ENCODE assay signal across 19 cellular contexts in genomic region chr2:97724946-97725688, GRCh38. TPM values are rescaled to one million over a fixed set of nuclear protein-coding genes. Genes with fewer than 3 reads are reported as not detected.
DNase-seq lines count a peak whose midpoint lies in the region; ATAC-seq and TF ChIP-seq lines count a peak whose summit lies in the region.
"Had no signal": no experiment of that assay in that cellular context is flagged by ENCODE, and none has a peak within 500 bp of the region (broad histone marks: within the 10 kb centered on the region; RNA-seq: fewer than 3 reads in every experiment).

No MANE protein-coding gene starts in this region.

- peaks cover 98% of the 10 kb centered on the region for H3K36me3 Mint-ChIP-seq in activated T-helper 17 cell treated with anti-CD3 and anti-CD28 coated beads, Interleukin-2, amount 50 U/mL, for 72 hours (ENCODE audit: low read depth)
- H3K36me3 Mint-ChIP-seq in immature natural killer cell = peaks cover 45 to 66% (median 58%) of the 10 kb centered on the region in 3 donors
- peaks cover 100% of the 10 kb centered on the region for H3K36me3 Mint-ChIP-seq in stimulated activated effector memory CD8-positive, alpha-beta T cell treated with anti-CD3 and anti-CD28 coated beads, Interleukin-12 subunit alpha, Interleukin-12 subunit beta, amount 100 ng/mL, for 72 hours

- in situ Hi-C loops in GM13976 (cut with MboI; ENCODE audit: low sequenced_read_pairs, unreplicated experiment) = no loop called here

- peak; percentile 13 for DNase-seq in left cardiac atrium
- DNase-seq in Right ventricle myocardium inferior (ENCODE audit: missing footprints) = no peak
- DNase-seq in immature natural killer cell = no peak
- DNase-seq in stimulated activated effector memory CD8-positive, alpha-beta T cell treated with anti-CD3 and anti-CD28 coated beads, Interleukin-12 subunit alpha, Interleukin-12 subunit beta, amount 100 ng/mL, for 72 hours (ENCODE audit: low spot score in 2 of 2) = no peak
- no peak for DNase-seq in LoVo (ENCODE audit: low spot score)
- no peak for DNase-seq in GM20000 (ENCODE audit: low spot score)
- DNase-seq in GM13976 (ENCODE audit: low spot score) = no peak
- DNase-seq: activated naive CD4-positive, alpha-beta T cell; body of pancreas; dermis blood vessel endothelial cell; KBM-7; NCI-H1048; NCI-H524 treated with DMSO at 0.1 percent for 48 hours; SHP77 treated with DMSO at 0.1 percent for 48 hours; stimulated activated CD4-positive, alpha-beta T cell treated with anti-CD3 and anti-CD28 coated beads, Interleukin-2, amount 100 ng/mL, for 48 hours had no signal

- TF ChIP-seq CTCF in GM20000 (IDR thresholded peaks at IDR 0.05; ENCODE audit: extremely low read depth, missing control alignments) (no peak), GM13976 (IDR thresholded peaks at IDR 0.05; ENCODE audit: borderline replicate concordance, control extremely low read depth, extremely low read depth, insufficient read depth, missing control alignments) (no peak)

- peak overlapping the region; percentile 40 for H3K27ac Mint-ChIP-seq in activated T-helper 17 cell treated with anti-CD3 and anti-CD28 coated beads, Interleukin-2, amount 50 U/mL, for 72 hours
- peak overlapping the region; percentile 78 to 92 (median 90) for H3K27ac Mint-ChIP-seq in immature natural killer cell
- H3K27ac Mint-ChIP-seq in stimulated activated effector memory CD8-positive, alpha-beta T cell treated with anti-CD3 and anti-CD28 coated beads, Interleukin-12 subunit alpha, Interleukin-12 subunit beta, amount 100 ng/mL, for 72 hours = peak overlapping the region; percentile 55

- H3K4me1 Mint-ChIP-seq in activated T-helper 17 cell treated with anti-CD3 and anti-CD28 coated beads, Interleukin-2, amount 50 U/mL, for 72 hours = peaks cover 44% of the 10 kb centered on the region
- H3K4me1 Mint-ChIP-seq in immature natural killer cell = peaks cover 93 to 96% of the 10 kb centered on the region in 2 donors
- peaks cover 75% of the 10 kb centered on the region for H3K4me1 Mint-ChIP-seq in stimulated activated effector memory CD8-positive, alpha-beta T cell treated with anti-CD3 and anti-CD28 coated beads, Interleukin-12 subunit alpha, Interleukin-12 subunit beta, amount 100 ng/mL, for 72 hours

- no peak overlapping the region for H3K4me3 Mint-ChIP-seq in activated T-helper 17 cell treated with anti-CD3 and anti-CD28 coated beads, Interleukin-2, amount 50 U/mL, for 72 hours
- H3K4me3 Mint-ChIP-seq in immature natural killer cell = peak overlapping the region; percentile 19 to 65 (median 51)
- H3K4me3 Mint-ChIP-seq in stimulated activated effector memory CD8-positive, alpha-beta T cell treated with anti-CD3 and anti-CD28 coated beads, Interleukin-12 subunit alpha, Interleukin-12 subunit beta, amount 100 ng/mL, for 72 hours = no peak overlapping the region

- H3K9me3 Mint-ChIP-seq in activated T-helper 17 cell treated with anti-CD3 and anti-CD28 coated beads, Interleukin-2, amount 50 U/mL, for 72 hours = no peaks in the 10 kb centered on the region
- H3K9me3 Mint-ChIP-seq in immature natural killer cell = no peaks in the 10 kb centered on the region
- no peaks in the 10 kb centered on the region for H3K9me3 Mint-ChIP-seq in stimulated activated effector memory CD8-positive, alpha-beta T cell treated with anti-CD3 and anti-CD28 coated beads, Interleukin-12 subunit alpha, Interleukin-12 subunit beta, amount 100 ng/mL, for 72 hours

- intact Hi-C loops in left cardiac atrium (cut with DNase I) = no loop called here
- intact Hi-C loops in Right ventricle myocardium inferior (cut with DNase I) = no loop called here

- H3K27me3 Mint-ChIP-seq in activated T-helper 17 cell treated with anti-CD3 and anti-CD28 coated beads, Interleukin-2, amount 50 U/mL, for 72 hours = no peaks in the 10 kb centered on the region
- peaks cover 4 to 16% (median 13%) of the 10 kb centered on the region in 3 donors for H3K27me3 Mint-ChIP-seq in immature natural killer cell (ENCODE audit: low read depth in 3 of 3)

- no peak for ATAC-seq in left cardiac atrium
- no peak for ATAC-seq in Right ventricle myocardium inferior
- no peak for ATAC-seq in activated T-helper 17 cell treated with anti-CD3 and anti-CD28 coated beads, Interleukin-2, amount 50 U/mL, for 72 hours (replicated peaks)
- ATAC-seq in stimulated activated effector memory CD8-positive, alpha-beta T cell treated with anti-CD3 and anti-CD28 coated beads, Interleukin-12 subunit alpha, Interleukin-12 subunit beta, amount 100 ng/mL, for 72 hours = no peak
- ATAC-seq: body of pancreas, gastroesophageal sphincter, HCT116 had no signal

RNA-seq across cellular contexts. Expression of gene ZAP70, which starts 11.7 kb away (rescaled TPM):
- total RNA-seq in left cardiac atrium = 1 to 10 TPM; 1.6 to 2.6 TPM
- total RNA-seq in Right ventricle myocardium inferior = 1.6 TPM
- total RNA-seq in activated T-helper 17 cell treated with anti-CD3 and anti-CD28 coated beads, Interleukin-2, amount 50 U/mL, for 72 hours = 100 to 1,000 TPM; 176 to 233 TPM
- polyA plus RNA-seq in immature natural killer cell = 100 to 1,000 TPM; 219 to 329 (median 246) TPM
- total RNA-seq: dermis blood vessel endothelial cell, G401 had no signal

RNA-seq across cellular contexts. Expression of gene C2orf92, which starts 55.6 kb away (rescaled TPM):
- total RNA-seq in left cardiac atrium (1 to 10 TPM; 2.7 to 3.9 TPM), Right ventricle myocardium inferior (1.1 TPM)
- 10 to 100 TPM; 12.0 to 51.2 TPM for total RNA-seq in activated T-helper 17 cell treated with anti-CD3 and anti-CD28 coated beads, Interleukin-2, amount 50 U/mL, for 72 hours
- polyA plus RNA-seq in immature natural killer cell = under 1 TPM in 1 of 3 donors, not detected in 2; 0.37 TPM

Comparison
In these comparisons a context has a peak if more than half of its experiments do, and no peak if none do; other contexts are left out.
1. H3K4me3 Mint-ChIP-seq: peak in immature natural killer cell (5 of 5); none in activated T-helper 17 cell treated with anti-CD3 and anti-CD28 coated beads, Interleukin-2, amount 50 U/mL, for 72 hours (single experiment) and stimulated activated effector memory CD8-positive, alpha-beta T cell treated with anti-CD3 and anti-CD28 coated beads, Interleukin-12 subunit alpha, Interleukin-12 subunit beta, amount 100 ng/mL, for 72 hours (single experiment).
2. RNA of gene ZAP70, which starts 11.7 kb away (total RNA-seq): 176 to 233 TPM in activated T-helper 17 cell treated with anti-CD3 and anti-CD28 coated beads, Interleukin-2, amount 50 U/mL, for 72 hours; 1.6 to 2.6 TPM in left cardiac atrium and 1.6 TPM in Right ventricle myocardium inferior (single experiment); every median in the first group is over 10 times any median in the second.
3. Peak in every context shown above with its lines, with median percentiles within 50 percentile points of each other: H3K27ac Mint-ChIP-seq.